In genomic region chr1:204128464-204128963, GRCh38 we compare ENCODE assay signal across 1 cellular context.
TF ChIP-seq lines count a peak whose summit lies in the region.

No MANE protein-coding gene starts in this region.

TF ChIP-seq in GM12878, 131 proteins besides CTCF, POLR2A, EP300 and RAD21:
- TF ChIP-seq GABPA (IDR thresholded peaks at IDR 0.05; ENCODE audit: low read depth) (no peak), CHD2 (IDR thresholded peaks at IDR 0.05; ENCODE audit: borderline replicate concordance, low read depth, low read length) (no peak)
